1 cellular context compared by ENCODE assay signal in the genomic region with DNA sequence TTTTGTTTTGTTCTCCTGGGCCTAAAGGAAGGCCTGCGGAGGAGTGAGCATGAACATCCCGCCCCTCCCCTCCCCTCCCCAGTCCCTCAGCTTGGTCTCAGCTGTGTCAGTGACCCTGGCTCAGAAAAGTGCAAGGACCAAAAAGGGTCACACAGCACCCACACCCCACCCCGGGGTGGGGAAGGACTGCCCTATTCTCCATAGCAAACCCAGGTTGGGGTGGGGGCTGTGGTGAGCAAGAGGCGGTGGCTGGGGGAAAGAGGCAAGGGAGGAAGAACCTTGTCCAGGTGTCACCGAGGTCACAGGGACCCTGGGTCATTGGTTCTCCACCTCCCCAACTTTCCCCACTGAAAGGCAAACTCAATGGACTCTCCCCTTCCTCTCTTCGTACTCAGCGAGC.
TF ChIP-seq lines count a peak whose summit lies in the region.

No MANE protein-coding gene starts in this region.

TF ChIP-seq in H1, 55 proteins besides CTCF, POLR2A, EP300 and RAD21:
- TF ChIP-seq ZNF274 (IDR thresholded peaks at IDR 0.05; ENCODE audit: borderline replicate concordance, extremely low read depth, low read length) = no peak
- no peak for TF ChIP-seq RXRA (IDR thresholded peaks at IDR 0.05; ENCODE audit: insufficient read depth, low read depth, low read length)
- no peak for TF ChIP-seq POU5F1 (IDR thresholded peaks at IDR 0.05; ENCODE audit: low read depth, low read length)
- no peak for TF ChIP-seq SIN3A (conservative IDR thresholded peaks at IDR 0.05 in 1 of 2, IDR thresholded peaks at IDR 0.05 in 1 of 2; ENCODE audit: low read depth in 1 of 2, low read length in 2 of 2)
- TF ChIP-seq EGR1 (IDR thresholded peaks at IDR 0.05; ENCODE audit: borderline replicate concordance, low read depth, low read length) = no peak
- TF ChIP-seq GABPA (IDR thresholded peaks at IDR 0.05; ENCODE audit: borderline replicate concordance, insufficient read depth, low read length) = no peak
- no peak for TF ChIP-seq CHD1 (IDR thresholded peaks at IDR 0.05; ENCODE audit: low read depth, low read length)
- no peak for TF ChIP-seq CBX5 (IDR thresholded peaks at IDR 0.05; ENCODE audit: low read depth, low read length)
- TF ChIP-seq SAP30 (IDR thresholded peaks at IDR 0.05; ENCODE audit: insufficient read depth, insufficient replicate concordance, low read length) = no peak
- TF ChIP-seq MAX (IDR thresholded peaks at IDR 0.05) = no peak
- TF ChIP-seq SRF (IDR thresholded peaks at IDR 0.05; ENCODE audit: low read depth, low read length) = no peak
- no peak for TF ChIP-seq ATF3 (IDR thresholded peaks at IDR 0.05; ENCODE audit: insufficient read depth, low read depth, low read length)
- TF ChIP-seq CREB1 (IDR thresholded peaks at IDR 0.05) = no peak
- no peak for TF ChIP-seq ASH2L (IDR thresholded peaks at IDR 0.05; ENCODE audit: low read length)
- no peak for TF ChIP-seq SIX5 (IDR thresholded peaks at IDR 0.05; ENCODE audit: low read depth, low read length)
- TF ChIP-seq RFX5 (IDR thresholded peaks at IDR 0.05; ENCODE audit: borderline replicate concordance, low read depth, low read length) = no peak
